17 cellular contexts compared by ENCODE assay signal in the genomic region with DNA sequence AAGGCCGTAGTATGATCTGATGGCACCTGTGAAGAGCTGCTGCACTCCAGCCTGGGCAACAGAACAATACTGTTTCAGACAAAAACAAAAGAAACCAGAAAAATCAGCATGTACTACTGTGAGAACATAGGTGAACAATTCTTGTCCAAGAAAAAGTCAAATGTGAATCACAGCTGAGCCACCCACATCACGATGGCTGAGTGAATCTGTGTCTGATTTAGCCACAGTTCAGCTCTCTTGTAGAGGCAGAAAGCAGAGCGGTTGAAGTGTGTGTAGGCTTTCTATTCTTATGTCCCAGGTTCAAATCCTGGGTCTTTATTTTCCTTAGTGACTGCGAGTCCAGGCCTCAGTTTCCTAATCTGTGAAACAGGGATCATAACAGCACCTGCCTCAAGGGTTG. TPM values are rescaled to one million over a fixed set of nuclear protein-coding genes. Genes with fewer than 3 reads are reported as not detected.
DNase-seq lines count a peak whose midpoint lies in the region; ATAC-seq and TF ChIP-seq lines count a peak whose summit lies in the region.
"Had no signal": no experiment of that assay in that cellular context is flagged by ENCODE, and none has a peak within 500 bp of the region (broad histone marks: within the 10 kb centered on the region; RNA-seq: fewer than 3 reads in every experiment).

No MANE protein-coding gene starts in this region.

- H3K4me3 ChIP-seq in RWPE2 (ENCODE audit: severe bottlenecking) (no peak overlapping the region), subcutaneous abdominal adipose tissue (ENCODE audit: low read depth in 1 of 5, low read length in 5 of 5) (no peak overlapping the region)
- H3K4me3 ChIP-seq: HAP-1, ovary, skin epidermis, stomach had no signal

- peak overlapping the region in 2 of 5 donors; percentile 32 to 36 for H3K9ac ChIP-seq in subcutaneous abdominal adipose tissue (ENCODE audit: low read length in 5 of 5)

- no peaks in the 10 kb centered on the region for H3K9me3 Mint-ChIP-seq in activated naive CD4-positive, alpha-beta T cell treated with anti-CD3 and anti-CD28 coated beads, Interleukin-2, amount 50 U/mL, for 72 hours

- peak overlapping the region; percentile 2 for H3K27ac ChIP-seq in RWPE2 (ENCODE audit: poor library complexity, severe bottlenecking)
- H3K27ac ChIP-seq in epithelial cell of prostate: peak overlapping the region; percentile 84
- peak overlapping the region; percentile 83 for H3K27ac ChIP-seq in subcutaneous abdominal adipose tissue (ENCODE audit: low read depth, low read length)
- H3K27ac ChIP-seq: ovary had no signal

- peak; percentile 78 to 82 for ATAC-seq in activated naive CD4-positive, alpha-beta T cell treated with anti-CD3 and anti-CD28 coated beads, Interleukin-2, amount 50 U/mL, for 72 hours
- ATAC-seq in RWPE2 (ENCODE audit: low read depth): no peak
- no peak for ATAC-seq in HG03045 (IDR thresholded peaks at IDR 0.05; ENCODE audit: unreplicated experiment)

- peaks cover 39% of the 10 kb centered on the region for H3K4me1 ChIP-seq in RWPE2 (ENCODE audit: insufficient read depth, poor library complexity, severe bottlenecking)
- H3K4me1 ChIP-seq in subcutaneous abdominal adipose tissue (ENCODE audit: control insufficient read depth in 5 of 5, insufficient read depth in 5 of 5, low read length in 5 of 5): peaks cover 1 to 61% (median 48%) of the 10 kb centered on the region in 5 donors
- H3K4me1 ChIP-seq: BE2C had no signal

- H3K27me3 ChIP-seq in RWPE2 (ENCODE audit: insufficient read depth, poor library complexity, severe bottlenecking) (no peaks in the 10 kb centered on the region), subcutaneous abdominal adipose tissue (ENCODE audit: control insufficient read depth in 5 of 5, insufficient read depth in 4 of 5, low read length in 5 of 5) (no peaks in the 10 kb centered on the region)
- H3K27me3 ChIP-seq: BE2C, ovary, stomach had no signal

- H3K36me3 ChIP-seq in RWPE2 (ENCODE audit: low read depth): no peaks in the 10 kb centered on the region
- no peaks in the 10 kb centered on the region for H3K36me3 ChIP-seq in subcutaneous abdominal adipose tissue (ENCODE audit: control insufficient read depth in 5 of 5, insufficient read depth in 5 of 5, low read length in 5 of 5)
- H3K36me3 ChIP-seq: BE2C, HAP-1, ovary, stomach had no signal

- no peak for DNase-seq in activated naive CD4-positive, alpha-beta T cell treated with anti-CD3 and anti-CD28 coated beads, Interleukin-2, amount 50 U/mL, for 72 hours (ENCODE audit: low spot score in 2 of 2)
- no peak for DNase-seq in activated naive CD4-positive, alpha-beta T cell treated with Interleukin-2 at 50 U/mL for 16 hours
- DNase-seq in RWPE2 (ENCODE audit: low spot score) (no peak), epithelial cell of prostate (ENCODE audit: low read depth, low spot score) (no peak), NCI-H748 (lab: John Stamatoyannopoulos, UW; ENCODE audit: unreplicated experiment) (no peak)
- DNase-seq: activated CD4-positive, alpha-beta T cell treated with anti-CD3 and anti-CD28 coated beads for 1 hour; activated naive CD4-positive, alpha-beta T cell; BE2C; IMR-90; NCI-H2107; NCI-H774; ovary; stomach had no signal

- H3K27ac Mint-ChIP-seq in activated naive CD4-positive, alpha-beta T cell treated with anti-CD3 and anti-CD28 coated beads, Interleukin-2, amount 50 U/mL, for 72 hours: peak overlapping the region; percentile 89 to 92

- TF ChIP-seq CTCF in RWPE2 (IDR thresholded peaks at IDR 0.05; ENCODE audit: poor library complexity, severe bottlenecking): no peak

- H3K9me3 ChIP-seq in RWPE2 (ENCODE audit: severe bottlenecking) (no peaks in the 10 kb centered on the region), subcutaneous abdominal adipose tissue (ENCODE audit: control insufficient read depth in 5 of 5, low read length in 5 of 5) (no peaks in the 10 kb centered on the region)
- H3K9me3 ChIP-seq: BE2C, HAP-1, ovary, stomach had no signal

- H3K36me3 Mint-ChIP-seq in activated naive CD4-positive, alpha-beta T cell treated with anti-CD3 and anti-CD28 coated beads, Interleukin-2, amount 50 U/mL, for 72 hours: peaks cover 12 to 24% of the 10 kb centered on the region in 2 donors

RNA-seq across cellular contexts. Expression of gene FURIN, which starts 4.4 kb away (rescaled TPM):
- total RNA-seq in activated naive CD4-positive, alpha-beta T cell treated with anti-CD3 and anti-CD28 coated beads, Interleukin-2, amount 50 U/mL, for 72 hours: 100 to 1,000 TPM; 381 to 721 TPM

RNA-seq across cellular contexts. Expression of gene FES, which starts 20.3 kb away (rescaled TPM):
- total RNA-seq in activated naive CD4-positive, alpha-beta T cell treated with anti-CD3 and anti-CD28 coated beads, Interleukin-2, amount 50 U/mL, for 72 hours: 10 to 100 TPM; 83.9 to 91.4 TPM

RNA-seq across cellular contexts. Expression of gene MAN2A2, which starts 39.1 kb away (rescaled TPM):
- total RNA-seq in activated naive CD4-positive, alpha-beta T cell treated with anti-CD3 and anti-CD28 coated beads, Interleukin-2, amount 50 U/mL, for 72 hours: 100 to 1,000 TPM in 1 of 2 donors, 10 to 100 TPM in 1; 99.8 to 225 TPM

Comparison
In these comparisons a context has a peak if more than half of its experiments do, and no peak if none do; other contexts are left out.
1. ATAC-seq: peak in activated naive CD4-positive, alpha-beta T cell treated with anti-CD3 and anti-CD28 coated beads, Interleukin-2, amount 50 U/mL, for 72 hours (2 of 2); none in RWPE2 (single experiment) and HG03045 (single experiment).
2. H3K27ac ChIP-seq: peak in every context shown above with its lines; median percentile 84 in epithelial cell of prostate; 83 in subcutaneous abdominal adipose tissue; 2 in RWPE2.